ENCODE assay signal across 1 cellular context in the genomic region with DNA sequence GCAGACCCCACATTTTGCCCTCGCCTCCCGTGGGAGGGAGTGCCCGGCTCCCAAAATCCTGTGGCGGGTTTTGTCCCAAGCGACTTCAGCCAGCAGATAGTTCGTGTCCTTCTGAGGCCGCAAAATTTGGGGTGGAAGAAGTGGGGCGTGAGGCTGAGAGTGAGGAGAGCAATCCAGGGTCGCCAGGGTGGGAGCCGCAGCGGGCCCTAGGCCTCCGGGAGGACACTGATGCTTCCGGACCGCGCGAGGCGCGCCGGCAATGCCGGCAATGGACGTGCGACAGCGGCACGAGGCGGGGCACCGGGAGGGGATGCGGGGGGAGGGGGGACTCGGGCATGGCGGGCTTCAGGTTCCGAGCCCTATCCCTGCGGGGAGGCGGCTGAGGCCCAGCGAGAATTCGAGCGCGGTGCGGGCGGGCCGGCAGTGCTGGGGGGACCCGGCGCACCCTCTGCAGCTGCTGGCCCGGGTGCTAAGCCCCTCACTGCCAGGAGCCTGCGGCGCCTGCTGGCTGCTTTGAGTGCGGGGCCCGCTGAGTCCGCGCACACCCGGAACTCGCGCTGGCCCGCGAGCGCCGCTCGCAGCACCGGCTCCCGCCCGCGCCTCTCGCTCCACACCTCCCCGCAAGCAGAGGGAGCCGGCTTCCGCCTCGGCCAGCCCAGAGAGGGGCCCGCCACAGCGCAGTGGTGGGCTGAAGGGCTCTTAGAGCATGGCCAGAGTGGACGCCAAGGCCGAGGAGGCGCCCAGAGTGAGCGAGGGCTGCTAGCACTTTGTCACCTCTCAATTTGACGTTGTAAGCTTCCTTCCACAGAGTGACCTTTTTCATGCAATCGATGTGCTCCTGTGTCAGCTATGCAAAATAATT.
TF ChIP-seq lines count a peak whose summit lies in the region.

No MANE protein-coding gene starts in this region.

TF ChIP-seq in K562, 482 proteins besides CTCF, POLR2A, EP300 and RAD21 (continued from another document and continues in another):
- TF ChIP-seq, protein P1, sequence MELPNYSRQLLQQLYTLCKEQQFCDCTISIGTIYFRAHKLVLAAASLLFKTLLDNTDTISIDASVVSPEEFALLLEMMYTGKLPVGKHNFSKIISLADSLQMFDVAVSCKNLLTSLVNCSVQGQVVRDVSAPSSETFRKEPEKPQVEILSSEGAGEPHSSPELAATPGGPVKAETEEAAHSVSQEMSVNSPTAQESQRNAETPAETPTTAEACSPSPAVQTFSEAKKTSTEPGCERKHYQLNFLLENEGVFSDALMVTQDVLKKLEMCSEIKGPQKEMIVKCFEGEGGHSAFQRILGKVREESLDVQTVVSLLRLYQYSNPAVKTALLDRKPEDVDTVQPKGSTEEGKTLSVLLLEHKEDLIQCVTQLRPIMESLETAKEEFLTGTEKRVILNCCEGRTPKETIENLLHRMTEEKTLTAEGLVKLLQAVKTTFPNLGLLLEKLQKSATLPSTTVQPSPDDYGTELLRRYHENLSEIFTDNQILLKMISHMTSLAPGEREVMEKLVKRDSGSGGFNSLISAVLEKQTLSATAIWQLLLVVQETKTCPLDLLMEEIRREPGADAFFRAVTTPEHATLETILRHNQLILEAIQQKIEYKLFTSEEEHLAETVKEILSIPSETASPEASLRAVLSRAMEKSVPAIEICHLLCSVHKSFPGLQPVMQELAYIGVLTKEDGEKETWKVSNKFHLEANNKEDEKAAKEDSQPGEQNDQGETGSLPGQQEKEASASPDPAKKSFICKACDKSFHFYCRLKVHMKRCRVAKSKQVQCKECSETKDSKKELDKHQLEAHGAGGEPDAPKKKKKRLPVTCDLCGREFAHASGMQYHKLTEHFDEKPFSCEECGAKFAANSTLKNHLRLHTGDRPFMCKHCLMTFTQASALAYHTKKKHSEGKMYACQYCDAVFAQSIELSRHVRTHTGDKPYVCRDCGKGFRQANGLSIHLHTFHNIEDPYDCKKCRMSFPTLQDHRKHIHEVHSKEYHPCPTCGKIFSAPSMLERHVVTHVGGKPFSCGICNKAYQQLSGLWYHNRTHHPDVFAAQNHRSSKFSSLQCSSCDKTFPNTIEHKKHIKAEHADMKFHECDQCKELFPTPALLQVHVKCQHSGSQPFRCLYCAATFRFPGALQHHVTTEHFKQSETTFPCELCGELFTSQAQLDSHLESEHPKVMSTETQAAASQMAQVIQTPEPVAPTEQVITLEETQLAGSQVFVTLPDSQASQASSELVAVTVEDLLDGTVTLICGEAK (IDR thresholded peaks at IDR 0.05): 0 out of 2 replicates have a peak, but pooled peaks have one; percentile 19
- TF ChIP-seq, protein P1 (CRISPR knock-in tag; IDR thresholded peaks at IDR 0.05): no peak
- TF ChIP-seq HIVEP1 (CRISPR knock-in tag; IDR thresholded peaks at IDR 0.05): no peak
- no peak for TF ChIP-seq CHD4 (IDR thresholded peaks at IDR 0.05; ENCODE audit: insufficient read depth, insufficient replicate concordance, low read depth, low read length, poor library complexity, severe bottlenecking)
- TF ChIP-seq RBM39 (optimal IDR thresholded peaks at IDR 0.05; ENCODE audit: low read depth, low read length): peak; percentile 4
- TF ChIP-seq, protein P2, sequence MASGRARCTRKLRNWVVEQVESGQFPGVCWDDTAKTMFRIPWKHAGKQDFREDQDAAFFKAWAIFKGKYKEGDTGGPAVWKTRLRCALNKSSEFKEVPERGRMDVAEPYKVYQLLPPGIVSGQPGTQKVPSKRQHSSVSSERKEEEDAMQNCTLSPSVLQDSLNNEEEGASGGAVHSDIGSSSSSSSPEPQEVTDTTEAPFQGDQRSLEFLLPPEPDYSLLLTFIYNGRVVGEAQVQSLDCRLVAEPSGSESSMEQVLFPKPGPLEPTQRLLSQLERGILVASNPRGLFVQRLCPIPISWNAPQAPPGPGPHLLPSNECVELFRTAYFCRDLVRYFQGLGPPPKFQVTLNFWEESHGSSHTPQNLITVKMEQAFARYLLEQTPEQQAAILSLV (tag; IDR thresholded peaks at IDR 0.05): no peak
- no peak for TF ChIP-seq ZNF311 (CRISPR knock-in tag; IDR thresholded peaks at IDR 0.05)
- TF ChIP-seq, protein P3, sequence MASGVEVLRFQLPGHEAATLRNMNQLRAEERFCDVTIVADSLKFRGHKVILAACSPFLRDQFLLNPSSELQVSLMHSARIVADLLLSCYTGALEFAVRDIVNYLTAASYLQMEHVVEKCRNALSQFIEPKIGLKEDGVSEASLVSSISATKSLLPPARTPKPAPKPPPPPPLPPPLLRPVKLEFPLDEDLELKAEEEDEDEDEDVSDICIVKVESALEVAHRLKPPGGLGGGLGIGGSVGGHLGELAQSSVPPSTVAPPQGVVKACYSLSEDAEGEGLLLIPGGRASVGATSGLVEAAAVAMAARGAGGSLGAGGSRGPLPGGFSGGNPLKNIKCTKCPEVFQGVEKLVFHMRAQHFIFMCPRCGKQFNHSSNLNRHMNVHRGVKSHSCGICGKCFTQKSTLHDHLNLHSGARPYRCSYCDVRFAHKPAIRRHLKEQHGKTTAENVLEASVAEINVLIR (CRISPR knock-in tag; IDR thresholded peaks at IDR 0.05): peak; percentile 75; the same call in 1 of the 2 replicates
- no peak for TF ChIP-seq SMAD2 (IDR thresholded peaks at IDR 0.05; ENCODE audit: low read depth, low read length)
- no peak for TF ChIP-seq RFX1 (IDR thresholded peaks at IDR 0.05)
- no peak for TF ChIP-seq MEF2A (IDR thresholded peaks at IDR 0.05; ENCODE audit: control insufficient read depth, low read depth, low read length)
- TF ChIP-seq, protein P4, sequence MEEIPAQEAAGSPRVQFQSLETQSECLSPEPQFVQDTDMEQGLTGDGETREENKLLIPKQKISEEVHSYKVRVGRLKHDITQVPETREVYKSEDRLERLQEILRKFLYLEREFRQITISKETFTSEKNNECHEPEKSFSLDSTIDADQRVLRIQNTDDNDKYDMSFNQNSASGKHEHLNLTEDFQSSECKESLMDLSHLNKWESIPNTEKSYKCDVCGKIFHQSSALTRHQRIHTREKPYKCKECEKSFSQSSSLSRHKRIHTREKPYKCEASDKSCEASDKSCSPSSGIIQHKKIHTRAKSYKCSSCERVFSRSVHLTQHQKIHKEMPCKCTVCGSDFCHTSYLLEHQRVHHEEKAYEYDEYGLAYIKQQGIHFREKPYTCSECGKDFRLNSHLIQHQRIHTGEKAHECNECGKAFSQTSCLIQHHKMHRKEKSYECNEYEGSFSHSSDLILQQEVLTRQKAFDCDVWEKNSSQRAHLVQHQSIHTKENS (CRISPR knock-in tag; IDR thresholded peaks at IDR 0.05): no peak
- 0 out of 2 replicates have a peak, but pooled peaks have one; percentile 29 for TF ChIP-seq BRD4 (IDR thresholded peaks at IDR 0.05)
- no peak for TF ChIP-seq POLR2AphosphoS2 (IDR thresholded peaks at IDR 0.05; ENCODE audit: low read length)
- TF ChIP-seq ZNF551 (CRISPR knock-in tag; IDR thresholded peaks at IDR 0.05): no peak
- TF ChIP-seq RBM25 (IDR thresholded peaks at IDR 0.05; ENCODE audit: low read depth, low read length, severe bottlenecking): no peak
- no peak for TF ChIP-seq ZNF79 (CRISPR knock-in tag; IDR thresholded peaks at IDR 0.05; ENCODE audit: low read depth)
- no peak for TF ChIP-seq WHSC1 (IDR thresholded peaks at IDR 0.05; ENCODE audit: low read length)
- TF ChIP-seq MYBL2 (IDR thresholded peaks at IDR 0.05; ENCODE audit: low read depth): no peak
- TF ChIP-seq MYBL2 (CRISPR knock-in tag; IDR thresholded peaks at IDR 0.05; ENCODE audit: borderline replicate concordance): no peak
- no peak for TF ChIP-seq PTTG1 (tag; IDR thresholded peaks at IDR 0.05; ENCODE audit: low read depth)
- TF ChIP-seq PCBP2 (IDR thresholded peaks at IDR 0.05; ENCODE audit: low read depth, low read length, poor library complexity, severe bottlenecking): no peak
- no peak for TF ChIP-seq HNRNPUL1 (IDR thresholded peaks at IDR 0.05; ENCODE audit: low read length)
- TF ChIP-seq SP2 (IDR thresholded peaks at IDR 0.05; ENCODE audit: extremely low read depth, low read depth, low read length, poor library complexity, severe bottlenecking): no peak
- no peak for TF ChIP-seq CBX1 (IDR thresholded peaks at IDR 0.05; ENCODE audit: low read depth)
- TF ChIP-seq FIP1L1 (IDR thresholded peaks at IDR 0.05; ENCODE audit: low read depth, low read length, poor library complexity, severe bottlenecking): no peak
- TF ChIP-seq MTA1 (IDR thresholded peaks at IDR 0.05; ENCODE audit: borderline replicate concordance): peak; percentile 95
- no peak for TF ChIP-seq HOXB6 (CRISPR knock-in tag; IDR thresholded peaks at IDR 0.05; ENCODE audit: borderline replicate concordance)
- TF ChIP-seq, protein P5, sequence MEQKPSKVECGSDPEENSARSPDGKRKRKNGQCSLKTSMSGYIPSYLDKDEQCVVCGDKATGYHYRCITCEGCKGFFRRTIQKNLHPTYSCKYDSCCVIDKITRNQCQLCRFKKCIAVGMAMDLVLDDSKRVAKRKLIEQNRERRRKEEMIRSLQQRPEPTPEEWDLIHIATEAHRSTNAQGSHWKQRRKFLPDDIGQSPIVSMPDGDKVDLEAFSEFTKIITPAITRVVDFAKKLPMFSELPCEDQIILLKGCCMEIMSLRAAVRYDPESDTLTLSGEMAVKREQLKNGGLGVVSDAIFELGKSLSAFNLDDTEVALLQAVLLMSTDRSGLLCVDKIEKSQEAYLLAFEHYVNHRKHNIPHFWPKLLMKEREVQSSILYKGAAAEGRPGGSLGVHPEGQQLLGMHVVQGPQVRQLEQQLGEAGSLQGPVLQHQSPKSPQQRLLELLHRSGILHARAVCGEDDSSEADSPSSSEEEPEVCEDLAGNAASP (IDR thresholded peaks at IDR 0.05): no peak
- TF ChIP-seq, protein P6, sequence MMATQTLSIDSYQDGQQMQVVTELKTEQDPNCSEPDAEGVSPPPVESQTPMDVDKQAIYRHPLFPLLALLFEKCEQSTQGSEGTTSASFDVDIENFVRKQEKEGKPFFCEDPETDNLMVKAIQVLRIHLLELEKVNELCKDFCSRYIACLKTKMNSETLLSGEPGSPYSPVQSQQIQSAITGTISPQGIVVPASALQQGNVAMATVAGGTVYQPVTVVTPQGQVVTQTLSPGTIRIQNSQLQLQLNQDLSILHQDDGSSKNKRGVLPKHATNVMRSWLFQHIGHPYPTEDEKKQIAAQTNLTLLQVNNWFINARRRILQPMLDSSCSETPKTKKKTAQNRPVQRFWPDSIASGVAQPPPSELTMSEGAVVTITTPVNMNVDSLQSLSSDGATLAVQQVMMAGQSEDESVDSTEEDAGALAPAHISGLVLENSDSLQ (IDR thresholded peaks at IDR 0.05): no peak
- TF ChIP-seq, protein P7, sequence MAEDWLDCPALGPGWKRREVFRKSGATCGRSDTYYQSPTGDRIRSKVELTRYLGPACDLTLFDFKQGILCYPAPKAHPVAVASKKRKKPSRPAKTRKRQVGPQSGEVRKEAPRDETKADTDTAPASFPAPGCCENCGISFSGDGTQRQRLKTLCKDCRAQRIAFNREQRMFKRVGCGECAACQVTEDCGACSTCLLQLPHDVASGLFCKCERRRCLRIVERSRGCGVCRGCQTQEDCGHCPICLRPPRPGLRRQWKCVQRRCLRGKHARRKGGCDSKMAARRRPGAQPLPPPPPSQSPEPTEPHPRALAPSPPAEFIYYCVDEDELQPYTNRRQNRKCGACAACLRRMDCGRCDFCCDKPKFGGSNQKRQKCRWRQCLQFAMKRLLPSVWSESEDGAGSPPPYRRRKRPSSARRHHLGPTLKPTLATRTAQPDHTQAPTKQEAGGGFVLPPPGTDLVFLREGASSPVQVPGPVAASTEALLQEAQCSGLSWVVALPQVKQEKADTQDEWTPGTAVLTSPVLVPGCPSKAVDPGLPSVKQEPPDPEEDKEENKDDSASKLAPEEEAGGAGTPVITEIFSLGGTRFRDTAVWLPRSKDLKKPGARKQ (CRISPR knock-in tag; IDR thresholded peaks at IDR 0.05): no peak
- no peak for TF ChIP-seq SPI1 (IDR thresholded peaks at IDR 0.05; ENCODE audit: borderline replicate concordance, low read depth, low read length)
